Comparison of ENCODE assay signal across 15 cellular contexts in genomic region chr16:46982335-46982734, GRCh38.
"Had no signal": no experiment of that assay in that cellular context is flagged by ENCODE, and none has a peak within 500 bp of the region (broad histone marks: within the 10 kb centered on the region; RNA-seq: fewer than 3 reads in every experiment).

No MANE protein-coding gene starts in this region.

- H3K27me3 ChIP-seq: brain microvascular endothelial cell, esophagus squamous epithelium, hepatocyte, sigmoid colon, spleen had no signal

- H3K4me3 ChIP-seq: esophagus squamous epithelium, hepatocyte, psoas muscle, sigmoid colon, spleen had no signal

- ATAC-seq: psoas muscle; stimulated activated naive CD8-positive, alpha-beta T cell treated with anti-CD3 and anti-CD28 coated beads, Interleukin-15, amount 100 ng/mL, for 72 hours had no signal

- DNase-seq: activated CD4-positive, alpha-beta T cell treated with anti-CD3 and anti-CD28 coated beads, Interleukin-2, amount 10 ng/mL, durations not matched to agents 24 days and 14 days; activated naive CD4-positive, alpha-beta T cell; activated naive CD8-positive, alpha-beta T cell treated with anti-CD3 and anti-CD28 coated beads, Interleukin-2, amount 10 ng/mL, durations not matched to agents 7 days and 5 days; brain microvascular endothelial cell; cortex of kidney; effector CD8-positive, alpha-beta T cell; esophagus squamous epithelium; islet precursor cell; midbrain; psoas muscle; sigmoid colon; spleen; stimulated activated naive CD8-positive, alpha-beta T cell treated with anti-CD3 and anti-CD28 coated beads, Interleukin-15, amount 100 ng/mL, for 72 hours; WERI-Rb-1 had no signal

- H3K36me3 ChIP-seq: brain microvascular endothelial cell, esophagus squamous epithelium, sigmoid colon, spleen, WERI-Rb-1 had no signal
